8 cellular contexts compared by ENCODE assay signal in genomic region chr6:75601608-75602163, GRCh38. TPM values are rescaled to one million over a fixed set of nuclear protein-coding genes. Genes with fewer than 3 reads are reported as not detected.
DNase-seq lines count a peak whose midpoint lies in the region; ATAC-seq lines count a peak whose summit lies in the region.

Gene SENP6 (plus strand): TSS chr6:75601880. CDS start chr6:75602525, 645 bp downstream.

- H3K4me3 Mint-ChIP-seq in CD4-positive, CD25-positive, alpha-beta regulatory T cell = peak within 1 kb of the TSS; percentile 96 to 99 (median 98)

- peak within 1 kb of the TSS; percentile 99 for H3K27ac Mint-ChIP-seq in CD4-positive, CD25-positive, alpha-beta regulatory T cell

- peaks cover 7% of the 10 kb centered on the region for H3K36me3 Mint-ChIP-seq in CD4-positive, CD25-positive, alpha-beta regulatory T cell

- peak; percentile 66 to 82 (median 80) for DNase-seq in CD4-positive, CD25-positive, alpha-beta regulatory T cell
- peak; percentile 55 to 60 for DNase-seq in NOMO-1 (lab: John Stamatoyannopoulos, UW; ENCODE audit: unreplicated experiment in 2 of 2)
- peak; percentile 38 for DNase-seq in activated CD8-positive, alpha-beta memory T cell treated with anti-CD3 and anti-CD28 coated beads, Interleukin-2, amount 50 U/mL, for 1 hour (ENCODE audit: extremely low read depth)
- DNase-seq in stimulated activated CD8-positive, alpha-beta memory T cell treated with anti-CD3 and anti-CD28 coated beads, Interleukin-15, amount 100 ng/mL, for 24 hours (ENCODE audit: low read depth) = peak; percentile 57

- no peaks in the 10 kb centered on the region for H3K27me3 ChIP-seq in CD4-positive, CD25-positive, alpha-beta regulatory T cell (ENCODE audit: control insufficient read depth, insufficient read depth, low read length)
- no peaks in the 10 kb centered on the region for H3K27me3 ChIP-seq in endocrine pancreas (ENCODE audit: control insufficient read depth, insufficient read depth, low read length)

- no peaks in the 10 kb centered on the region for H3K27me3 Mint-ChIP-seq in CD4-positive, CD25-positive, alpha-beta regulatory T cell

- H3K36me3 ChIP-seq in CD4-positive, CD25-positive, alpha-beta regulatory T cell (ENCODE audit: control insufficient read depth, insufficient read depth, low read length) = no peaks in the 10 kb centered on the region
- no peaks in the 10 kb centered on the region for H3K36me3 ChIP-seq in endocrine pancreas (ENCODE audit: control insufficient read depth, insufficient read depth, low read length)
- no peaks in the 10 kb centered on the region for H3K36me3 ChIP-seq in mesodermal cell (ENCODE audit: control insufficient read depth, insufficient read depth, low read length)

- peak within 1 kb of the TSS; percentile 88 for H3K27ac ChIP-seq in CD4-positive, CD25-positive, alpha-beta regulatory T cell (ENCODE audit: insufficient read depth, low read length, poor library complexity, severe bottlenecking)
- H3K27ac ChIP-seq in mesodermal cell (ENCODE audit: low read depth, low read length, severe bottlenecking) = peak within 1 kb of the TSS; percentile 96

- H3K9me3 Mint-ChIP-seq in CD4-positive, CD25-positive, alpha-beta regulatory T cell = no peaks in the 10 kb centered on the region

- peaks cover 38 to 67% (median 49%) of the 10 kb centered on the region in 4 donors for H3K4me1 Mint-ChIP-seq in CD4-positive, CD25-positive, alpha-beta regulatory T cell

- H3K9ac ChIP-seq in endocrine pancreas (ENCODE audit: control insufficient read depth, insufficient read depth, low read length) = peak within 1 kb of the TSS; percentile 95

- peaks cover 55% of the 10 kb centered on the region for H3K4me1 ChIP-seq in CD4-positive, CD25-positive, alpha-beta regulatory T cell (ENCODE audit: control insufficient read depth, insufficient read depth, low read length, poor library complexity, severe bottlenecking)
- H3K4me1 ChIP-seq in endocrine pancreas (ENCODE audit: control insufficient read depth, insufficient read depth, low read length) = peaks cover 8% of the 10 kb centered on the region
- peaks cover 5% of the 10 kb centered on the region for H3K4me1 ChIP-seq in mesodermal cell (ENCODE audit: control insufficient read depth, insufficient read depth, low read length, poor library complexity, severe bottlenecking)

- H3K4me3 ChIP-seq in CD4-positive, CD25-positive, alpha-beta regulatory T cell (ENCODE audit: low read depth, low read length) = peak within 1 kb of the TSS; percentile 97
- H3K4me3 ChIP-seq in endocrine pancreas (ENCODE audit: control insufficient read depth, insufficient read depth, low read length) = peak within 1 kb of the TSS; percentile 99
- peak within 1 kb of the TSS; percentile 86 for H3K4me3 ChIP-seq in mesodermal cell (ENCODE audit: extremely low read depth, insufficient read depth, low read length, poor library complexity, severe bottlenecking)

- WGBS in mesodermal cell (ENCODE audit: insufficient coverage in 2 of 2), 2 experiments = 1% methylated on average over 49 to 57 of the region's 67 CpGs

- no peaks in the 10 kb centered on the region for H3K9me3 ChIP-seq in CD4-positive, CD25-positive, alpha-beta regulatory T cell (ENCODE audit: control insufficient read depth in 2 of 2, low read length in 2 of 2)
- H3K9me3 ChIP-seq in endocrine pancreas (ENCODE audit: control insufficient read depth, low read length) (no peaks in the 10 kb centered on the region), mesodermal cell (ENCODE audit: control insufficient read depth, low read length) (no peaks in the 10 kb centered on the region)

- peak; percentile 78 for ATAC-seq in CD4-positive, CD25-positive, alpha-beta regulatory T cell (ENCODE audit: low read depth in 2 of 2)
- ATAC-seq in GM19324 (IDR thresholded peaks at IDR 0.05; ENCODE audit: low FRiP score, unreplicated experiment) (peak; percentile 80), HG03457 (IDR thresholded peaks at IDR 0.05; ENCODE audit: unreplicated experiment) (peak; percentile 52)

RNA-seq across cellular contexts. Expression of gene SENP6, which starts in this region (rescaled TPM):
- total RNA-seq in CD4-positive, CD25-positive, alpha-beta regulatory T cell = 99.4 TPM
- 10 to 100 TPM; 35.1 to 52.9 (median 39.9) TPM for polyA plus RNA-seq in CD4-positive, CD25-positive, alpha-beta regulatory T cell
- 73.6 TPM for polyA plus RNA-seq in mesodermal cell (2013, experiment 1 of 2)
- 101 TPM for polyA plus RNA-seq in mesodermal cell (2013, experiment 2 of 2)

Comparison
In these comparisons a context has a peak if more than half of its experiments do, and no peak if none do; other contexts are left out.
1. Peak in every context shown above with its lines: DNase-seq, ATAC-seq, H3K4me3 ChIP-seq and H3K27ac ChIP-seq.